Comparison of ENCODE assay signal across 2 cellular contexts in the genomic region with DNA sequence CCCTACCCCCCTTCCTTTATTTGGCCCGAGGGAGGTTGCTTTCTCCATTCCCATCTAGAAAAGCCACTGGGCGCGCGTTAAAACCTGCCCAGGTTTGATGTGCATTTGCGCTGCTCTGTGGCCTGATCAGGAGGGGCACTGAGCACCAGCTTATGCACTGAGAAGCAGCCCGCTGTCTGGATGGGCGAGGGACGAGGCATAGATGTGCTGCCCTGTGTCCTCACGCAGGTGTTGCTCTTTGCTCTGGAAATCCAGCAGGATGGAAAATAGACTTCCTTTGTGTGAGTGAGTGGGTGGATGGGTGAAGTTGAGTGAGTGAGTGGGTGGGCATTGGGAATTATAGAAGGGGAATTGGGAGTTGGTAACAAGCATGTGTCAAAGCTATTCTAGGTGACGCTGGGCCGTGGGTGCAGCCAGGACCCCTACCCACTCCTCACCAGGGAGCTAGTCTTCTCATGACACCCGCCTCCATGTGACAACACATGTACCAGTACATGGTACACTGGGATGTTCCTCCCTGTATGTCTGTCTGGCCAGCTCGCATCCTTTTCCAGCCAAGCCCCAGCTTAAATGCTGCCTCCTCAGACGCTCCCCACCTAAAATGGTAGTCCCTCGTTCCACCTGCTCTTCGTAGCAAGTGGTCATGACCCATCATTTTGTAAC.
TF ChIP-seq lines count a peak whose summit lies in the region.

No MANE protein-coding gene starts in this region.

TF ChIP-seq in GM23338, 12 proteins besides CTCF, POLR2A, EP300 and RAD21:
- TF ChIP-seq POLR2AphosphoS5 (IDR thresholded peaks at IDR 0.05; ENCODE audit: low read depth) = 0 out of 2 replicates have a peak, but pooled peaks have one; percentile 15
- TF ChIP-seq ZNF331 (CRISPR knock-in tag; IDR thresholded peaks at IDR 0.05; ENCODE audit: low read depth) = no peak

TF ChIP-seq in H1, 55 proteins besides CTCF, POLR2A, EP300 and RAD21:
- no peak for TF ChIP-seq CEBPB (IDR thresholded peaks at IDR 0.05; ENCODE audit: low read depth, low read length)
- TF ChIP-seq CHD2 (IDR thresholded peaks at IDR 0.05; ENCODE audit: low read length) = no peak
- peak; percentile 53; the same call in 1 of the 2 replicates for TF ChIP-seq POLR2AphosphoS5 (IDR thresholded peaks at IDR 0.05; ENCODE audit: low read depth, low read length)
TF ChIP-seq in H1: peak in this region for 1.
